In the genomic region with DNA sequence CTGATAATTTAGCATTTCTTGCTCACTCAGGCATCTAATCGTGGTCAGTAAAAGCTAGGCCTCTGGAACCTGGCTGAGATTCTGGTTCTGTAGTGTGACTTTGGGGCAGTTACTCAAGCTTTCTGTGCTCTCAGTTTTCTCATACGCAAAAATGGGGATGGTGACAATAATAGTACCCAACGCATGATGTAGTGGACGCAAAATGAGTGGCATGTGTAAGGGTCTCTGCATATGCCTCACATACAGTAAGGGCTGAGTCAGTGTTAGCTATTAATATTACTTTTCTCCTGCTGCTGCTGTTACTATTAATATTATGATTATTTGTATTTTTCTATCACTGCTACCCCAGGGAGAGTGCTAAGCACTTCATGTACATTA, we compare ENCODE assay signal across 8 cellular contexts. TPM values are rescaled to one million over a fixed set of nuclear protein-coding genes. Genes with fewer than 3 reads are reported as not detected.
DNase-seq lines count a peak whose midpoint lies in the region; ATAC-seq and TF ChIP-seq lines count a peak whose summit lies in the region.

No MANE protein-coding gene starts in this region.

- peaks cover 8% of the 10 kb centered on the region for H3K9me3 Mint-ChIP-seq in activated CD4-positive, alpha-beta T cell treated with anti-CD3 and anti-CD28 coated beads, Interleukin-2, amount 10 ng/mL, durations not matched to agents 24 days and 14 days
- no peaks in the 10 kb centered on the region for H3K9me3 Mint-ChIP-seq in activated CD8-positive, alpha-beta T cell treated with anti-CD3 and anti-CD28 coated beads, Interleukin-2, amount 10 ng/mL, durations not matched to agents 7 days and 5 days (ENCODE audit: insufficient read depth)

- POLR2A ChIA-PET in activated CD8-positive, alpha-beta T cell treated with anti-CD3 and anti-CD28 coated beads, Interleukin-2, amount 10 ng/mL, durations not matched to agents 7 days and 5 days (lab: Charles Lee): interaction anchor here (1.2 to 1.5 kb wide), 3 partner anchors 93 to 158 kb away, joined by 4 to 5 read pairs (median 5); no protein-coding TSS in a partner anchor

- peak overlapping the region; percentile 90 for H3K4me3 Mint-ChIP-seq in activated CD4-positive, alpha-beta T cell treated with anti-CD3 and anti-CD28 coated beads, Interleukin-2, amount 10 ng/mL, durations not matched to agents 24 days and 14 days
- H3K4me3 Mint-ChIP-seq in activated CD8-positive, alpha-beta T cell treated with anti-CD3 and anti-CD28 coated beads, Interleukin-2, amount 10 ng/mL, durations not matched to agents 7 days and 5 days: peak overlapping the region; percentile 91

- H3K4me1 Mint-ChIP-seq in activated CD4-positive, alpha-beta T cell treated with anti-CD3 and anti-CD28 coated beads, Interleukin-2, amount 10 ng/mL, durations not matched to agents 24 days and 14 days: peaks cover 19% of the 10 kb centered on the region
- H3K4me1 Mint-ChIP-seq in activated CD8-positive, alpha-beta T cell treated with anti-CD3 and anti-CD28 coated beads, Interleukin-2, amount 10 ng/mL, durations not matched to agents 7 days and 5 days (ENCODE audit: low read depth): peaks cover 19% of the 10 kb centered on the region

- no peak for ATAC-seq in activated CD8-positive, alpha-beta T cell treated with anti-CD3 and anti-CD28 coated beads, Interleukin-2, amount 10 ng/mL, durations not matched to agents 7 days and 5 days
- ATAC-seq in thoracic aorta (ENCODE audit: insufficient number of reproducible peaks, low FRiP score, low read depth) (no peak), HG03565 (IDR thresholded peaks at IDR 0.05; ENCODE audit: unreplicated experiment) (no peak), HG03442 (IDR thresholded peaks at IDR 0.05; ENCODE audit: unreplicated experiment) (no peak)

- peak overlapping the region; percentile 95 for H3K27ac Mint-ChIP-seq in activated CD4-positive, alpha-beta T cell treated with anti-CD3 and anti-CD28 coated beads, Interleukin-2, amount 10 ng/mL, durations not matched to agents 24 days and 14 days
- peak overlapping the region; percentile 92 for H3K27ac Mint-ChIP-seq in activated CD8-positive, alpha-beta T cell treated with anti-CD3 and anti-CD28 coated beads, Interleukin-2, amount 10 ng/mL, durations not matched to agents 7 days and 5 days

- peaks cover 10% of the 10 kb centered on the region for H3K9me3 ChIP-seq in iPS-20b (ENCODE audit: insufficient read depth, low read depth, low read length)
- peaks cover 4% of the 10 kb centered on the region for H3K9me3 ChIP-seq in thoracic aorta

- no peak for DNase-seq in activated CD4-positive, alpha-beta T cell treated with anti-CD3 and anti-CD28 coated beads, Interleukin-2, amount 10 ng/mL, durations not matched to agents 24 days and 14 days
- no peak for DNase-seq in activated CD4-positive, alpha-beta T cell treated with anti-CD3 and anti-CD28 coated beads, Interleukin-2, amount 50 U/mL, for 4 hours
- DNase-seq in activated CD8-positive, alpha-beta T cell treated with anti-CD3 and anti-CD28 coated beads, Interleukin-2, amount 10 ng/mL, durations not matched to agents 7 days and 5 days: no peak
- DNase-seq in thoracic aorta (ENCODE audit: low spot score) (no peak), EL (no peak)

- TF ChIP-seq CTCF in thoracic aorta (IDR thresholded peaks at IDR 0.05): no peak

- H3K4me1 ChIP-seq in iPS-20b (ENCODE audit: insufficient read depth, low read length) (peaks cover 6% of the 10 kb centered on the region; the same call in 1 of the 2 replicates), thoracic aorta (ENCODE audit: control insufficient read depth in 1 of 2, low read depth in 2 of 2) (peaks cover 6 to 13% of the 10 kb centered on the region in 2 donors)

- H3K4me3 ChIP-seq in iPS-20b (ENCODE audit: low read length): peak overlapping the region; percentile 94
- peak overlapping the region; percentile 93 for H3K4me3 ChIP-seq in thoracic aorta

- peak overlapping the region; percentile 96 for H3K9ac ChIP-seq in iPS-20b (ENCODE audit: low read depth, low read length)

- peaks cover 16% of the 10 kb centered on the region for H3K36me3 ChIP-seq in iPS-20b (ENCODE audit: insufficient read depth, low read depth, low read length)
- no peaks in the 10 kb centered on the region for H3K36me3 ChIP-seq in thoracic aorta

- CTCF ChIA-PET in activated CD8-positive, alpha-beta T cell treated with anti-CD3 and anti-CD28 coated beads, Interleukin-2, amount 10 ng/mL, durations not matched to agents 7 days and 5 days (lab: Charles Lee): interaction anchor here (0.9 to 3.4 kb wide), 10 partner anchors 9 to 118 kb away, joined by 3 to 15 read pairs (median 4); no protein-coding TSS in a partner anchor

- intact Hi-C loops in activated CD4-positive, alpha-beta T cell treated with anti-CD3 and anti-CD28 coated beads, Interleukin-2, amount 10 ng/mL, durations not matched to agents 24 days and 14 days (cut with micrococcal nuclease): loop anchor here (5.0 kb wide), 2 partner anchors 161 to 214 kb away; partner anchors contain the start of genes NANP and PYGB

- no peaks in the 10 kb centered on the region for H3K27me3 Mint-ChIP-seq in activated CD4-positive, alpha-beta T cell treated with anti-CD3 and anti-CD28 coated beads, Interleukin-2, amount 10 ng/mL, durations not matched to agents 24 days and 14 days
- no peaks in the 10 kb centered on the region for H3K27me3 Mint-ChIP-seq in activated CD8-positive, alpha-beta T cell treated with anti-CD3 and anti-CD28 coated beads, Interleukin-2, amount 10 ng/mL, durations not matched to agents 7 days and 5 days (ENCODE audit: low read depth)

- H3K27ac ChIP-seq in iPS-20b (ENCODE audit: low read length) (peak overlapping the region; percentile 98), thoracic aorta (no peak overlapping the region)

- H3K27me3 ChIP-seq in iPS-20b (ENCODE audit: insufficient read depth, low read length): no peaks in the 10 kb centered on the region
- no peaks in the 10 kb centered on the region for H3K27me3 ChIP-seq in thoracic aorta (replicated peaks; ENCODE audit: insufficient read depth)

- peaks cover 13% of the 10 kb centered on the region for H3K36me3 Mint-ChIP-seq in activated CD4-positive, alpha-beta T cell treated with anti-CD3 and anti-CD28 coated beads, Interleukin-2, amount 10 ng/mL, durations not matched to agents 24 days and 14 days (ENCODE audit: low read depth)
- H3K36me3 Mint-ChIP-seq in activated CD8-positive, alpha-beta T cell treated with anti-CD3 and anti-CD28 coated beads, Interleukin-2, amount 10 ng/mL, durations not matched to agents 7 days and 5 days (ENCODE audit: low read depth): peaks cover 20% of the 10 kb centered on the region

RNA-seq across cellular contexts. Expression of gene GINS1, which starts 0.7 kb away (rescaled TPM):
- 43.0 and 43.2 TPM in 2 replicates for total RNA-seq in activated CD4-positive, alpha-beta T cell treated with anti-CD3 and anti-CD28 coated beads, Interleukin-2, amount 10 ng/mL, durations not matched to agents 24 days and 14 days
- total RNA-seq in activated CD8-positive, alpha-beta T cell treated with anti-CD3 and anti-CD28 coated beads, Interleukin-2, amount 10 ng/mL, durations not matched to agents 7 days and 5 days: 10 to 100 TPM; 40.8 to 41.6 TPM
- under 1 TPM in 1 of 2 donors, not detected in 1; 0.41 TPM for total RNA-seq in thoracic aorta

RNA-seq across cellular contexts. Expression of gene ABHD12, which starts 17.5 kb away (rescaled TPM):
- total RNA-seq in activated CD4-positive, alpha-beta T cell treated with anti-CD3 and anti-CD28 coated beads, Interleukin-2, amount 10 ng/mL, durations not matched to agents 24 days and 14 days: 28.7 and 30.0 TPM in 2 replicates
- 10 to 100 TPM; 28.7 to 31.1 TPM for total RNA-seq in activated CD8-positive, alpha-beta T cell treated with anti-CD3 and anti-CD28 coated beads, Interleukin-2, amount 10 ng/mL, durations not matched to agents 7 days and 5 days
- total RNA-seq in thoracic aorta: 10 to 100 TPM; 48.5 to 49.8 TPM

Comparison
In these comparisons a context has a peak if more than half of its experiments do, and no peak if none do; other contexts are left out.
1. RNA of gene GINS1, which starts 0.7 kb away (total RNA-seq): 43.0 to 43.2 TPM in activated CD4-positive, alpha-beta T cell treated with anti-CD3 and anti-CD28 coated beads, Interleukin-2, amount 10 ng/mL, durations not matched to agents 24 days and 14 days and 40.8 to 41.6 TPM in activated CD8-positive, alpha-beta T cell treated with anti-CD3 and anti-CD28 coated beads, Interleukin-2, amount 10 ng/mL, durations not matched to agents 7 days and 5 days; 0.41 TPM in thoracic aorta; every median in the first group is over 10 times any median in the second.